In the genomic region with DNA sequence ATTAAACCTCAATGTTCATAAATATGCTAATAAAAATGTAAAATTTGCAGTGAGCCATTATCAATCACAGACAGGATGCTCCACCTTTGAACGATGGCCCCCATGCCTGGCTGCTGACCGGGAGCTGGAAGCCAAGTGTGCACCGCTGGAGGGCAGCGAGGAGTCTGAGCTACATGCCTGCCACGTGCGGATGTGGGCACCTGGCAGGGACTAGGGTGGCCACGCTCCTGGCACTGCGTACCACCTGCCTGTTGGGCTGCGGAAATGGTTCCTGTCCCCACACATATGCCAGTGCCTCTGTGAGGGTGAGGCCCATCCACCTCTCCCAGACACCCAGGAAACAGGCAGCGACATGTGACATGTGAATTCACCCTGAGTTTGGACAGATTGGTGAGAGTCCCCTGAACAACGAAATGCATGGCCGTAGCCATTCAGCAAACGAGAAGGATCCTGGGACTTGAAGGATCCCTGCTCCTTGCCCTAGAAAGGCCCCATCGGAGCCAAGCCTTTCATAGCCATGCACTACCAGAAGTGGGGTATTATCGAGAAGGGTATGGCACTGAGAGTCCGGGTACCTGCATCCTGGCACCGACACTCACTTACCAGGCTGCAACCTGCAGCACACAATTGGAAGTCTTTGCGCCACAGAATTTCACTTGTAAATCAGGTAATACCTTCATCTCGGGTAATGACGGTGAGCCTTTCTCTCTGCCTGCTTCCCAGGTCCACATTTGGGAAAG, we compare ENCODE assay signal across 1 cellular context.
TF ChIP-seq lines count a peak whose summit lies in the region.

No MANE protein-coding gene starts in this region.

TF ChIP-seq in HEK293, 187 proteins besides CTCF, POLR2A, EP300 and RAD21 (continued from another document):
- TF ChIP-seq, protein P1, sequence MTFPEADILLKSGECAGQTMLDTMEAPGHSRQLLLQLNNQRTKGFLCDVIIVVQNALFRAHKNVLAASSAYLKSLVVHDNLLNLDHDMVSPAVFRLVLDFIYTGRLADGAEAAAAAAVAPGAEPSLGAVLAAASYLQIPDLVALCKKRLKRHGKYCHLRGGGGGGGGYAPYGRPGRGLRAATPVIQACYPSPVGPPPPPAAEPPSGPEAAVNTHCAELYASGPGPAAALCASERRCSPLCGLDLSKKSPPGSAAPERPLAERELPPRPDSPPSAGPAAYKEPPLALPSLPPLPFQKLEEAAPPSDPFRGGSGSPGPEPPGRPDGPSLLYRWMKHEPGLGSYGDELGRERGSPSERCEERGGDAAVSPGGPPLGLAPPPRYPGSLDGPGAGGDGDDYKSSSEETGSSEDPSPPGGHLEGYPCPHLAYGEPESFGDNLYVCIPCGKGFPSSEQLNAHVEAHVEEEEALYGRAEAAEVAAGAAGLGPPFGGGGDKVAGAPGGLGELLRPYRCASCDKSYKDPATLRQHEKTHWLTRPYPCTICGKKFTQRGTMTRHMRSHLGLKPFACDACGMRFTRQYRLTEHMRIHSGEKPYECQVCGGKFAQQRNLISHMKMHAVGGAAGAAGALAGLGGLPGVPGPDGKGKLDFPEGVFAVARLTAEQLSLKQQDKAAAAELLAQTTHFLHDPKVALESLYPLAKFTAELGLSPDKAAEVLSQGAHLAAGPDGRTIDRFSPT (tag by site-specific recombination; IDR thresholded peaks at IDR 0.05) = peak; percentile 50
- no peak for TF ChIP-seq ZNF350 (tag by site-specific recombination; IDR thresholded peaks at IDR 0.05)
- no peak for TF ChIP-seq ZNF544 (tag by site-specific recombination; IDR thresholded peaks at IDR 0.05)
- no peak for TF ChIP-seq ZNF2 (tag by site-specific recombination; IDR thresholded peaks at IDR 0.05)
